ENCODE assay signal across 27 cellular contexts in the genomic region with DNA sequence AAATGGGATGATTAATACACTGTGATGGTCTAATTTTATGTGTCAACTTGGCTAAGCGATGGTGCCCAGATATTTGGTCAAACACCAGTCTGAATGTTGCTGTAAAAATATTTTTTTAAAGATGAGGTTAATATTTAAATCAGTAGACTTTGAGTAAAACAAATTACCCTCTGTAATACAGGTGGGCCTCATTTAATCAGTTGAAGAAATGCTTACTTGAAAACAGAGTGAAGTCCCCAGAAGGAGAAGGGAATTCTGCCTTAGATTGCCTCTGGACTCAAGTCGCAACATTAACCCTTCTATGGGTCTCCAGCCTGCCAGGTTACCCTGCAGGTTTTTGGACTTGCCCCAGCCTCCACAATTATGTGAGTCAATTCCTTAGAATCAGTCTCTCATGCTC.
"Had no signal": no experiment of that assay in that cellular context is flagged by ENCODE, and none has a peak within 500 bp of the region (broad histone marks: within the 10 kb centered on the region; RNA-seq: fewer than 3 reads in every experiment).

No MANE protein-coding gene starts in this region.

- H3K9me3 ChIP-seq: stomach, suprapubic skin, testis, thoracic aorta, thyroid gland, tibial artery, tibial nerve, transverse colon, upper lobe of left lung, upper lobe of right lung, uterus, vagina had no signal

- H3K27ac ChIP-seq: stomach, suprapubic skin, testis, thoracic aorta, thyroid gland, tibial artery, tibial nerve, transverse colon, upper lobe of left lung, upper lobe of right lung, uterus, vagina had no signal

- FAIRE-seq: urothelium cell line had no signal

- H3K4me3 ChIP-seq: stomach, suprapubic skin, testis, thoracic aorta, thyroid gland, tibial artery, tibial nerve, transverse colon, upper lobe of left lung, upper lobe of right lung, uterus, vagina had no signal

- H3K4me1 ChIP-seq: stomach, suprapubic skin, testis, thyroid gland, tibial artery, tibial nerve, transverse colon, upper lobe of left lung, upper lobe of right lung, uterus, vagina had no signal

- H3K36me3 ChIP-seq: stomach, suprapubic skin, thoracic aorta, thyroid gland, tibial artery, tibial nerve, transverse colon, upper lobe of left lung, upper lobe of right lung, uterus, vagina had no signal

- DNase-seq: stimulated activated CD4-positive, alpha-beta T cell treated with anti-CD3 and anti-CD28 coated beads, Interleukin-2, amount 100 ng/mL, for 48 hours; stimulated activated CD4-positive, alpha-beta T cell treated with anti-CD3 and anti-CD28 coated beads, Interleukin-4, amount 100 ng/mL, for 1 hour; stimulated activated CD4-positive, alpha-beta T cell treated with anti-CD3 and anti-CD28 coated beads, Interleukin-4, amount 100 ng/mL, for 24 hours; stimulated activated CD4-positive, alpha-beta T cell treated with anti-CD3 and anti-CD28 coated beads, Interleukin-4, amount 100 ng/mL, for 4 hours; stimulated activated CD8-positive, alpha-beta memory T cell treated with anti-CD3 and anti-CD28 coated beads, Interleukin-4, amount 100 ng/mL, for 48 hours; stimulated activated naive B cell treated with anti-CD40 and anti-IgM and Interleukin-4, amounts not matched to agents 10 μg/mL and 1 μg/mL and 100 μg/mL, for 72 hours; stimulated activated naive CD4-positive, alpha-beta T cell; stimulated activated naive CD4-positive, alpha-beta T cell treated with Interleukin-2 at 50 U/mL for 16 hours; stimulated activated naive CD8-positive, alpha-beta T cell treated with anti-CD3 and anti-CD28 coated beads, Interleukin-15, amount 100 ng/mL, for 72 hours; stimulated activated naive CD8-positive, alpha-beta T cell treated with anti-CD3 and anti-CD28 coated beads, Interleukin-15, Interleukin-2, amounts not matched to agents 100 U/mL and 50 U/mL, for 24 hours; stomach; substantia nigra; testis; thyroid gland; tibial artery; transverse colon; trophoblast cell; upper lobe of left lung; upper lobe of right lung; uterus had no signal

- H3K27me3 ChIP-seq: stomach, suprapubic skin, testis, thyroid gland, tibial artery, tibial nerve, transverse colon, upper lobe of left lung, upper lobe of right lung, uterus, vagina had no signal

- ATAC-seq: stimulated activated effector memory CD8-positive, alpha-beta T cell treated with anti-CD3 and anti-CD28 coated beads, Interleukin-12 subunit alpha, Interleukin-12 subunit beta, amount 100 ng/mL, for 72 hours; stimulated activated memory B cell treated with anti-CD40 and anti-IgM and Interleukin-4, amounts not matched to agents 10 μg/mL and 1 μg/mL and 100 μg/mL, for 72 hours; stimulated activated naive B cell treated with anti-CD40 and anti-IgM and Interleukin-4, amounts not matched to agents 10 μg/mL and 1 μg/mL and 100 μg/mL, for 72 hours; stimulated activated naive CD8-positive, alpha-beta T cell treated with anti-CD3 and anti-CD28 coated beads, Interleukin-15, amount 100 ng/mL, for 72 hours; stimulated activated naive CD8-positive, alpha-beta T cell treated with anti-CD3 and anti-CD28 coated beads, Interleukin-15, Interleukin-2, amounts not matched to agents 100 U/mL and 50 U/mL, for 24 hours; upper lobe of right lung had no signal
